Comparison of ENCODE assay signal across 8 cellular contexts in the genomic region with DNA sequence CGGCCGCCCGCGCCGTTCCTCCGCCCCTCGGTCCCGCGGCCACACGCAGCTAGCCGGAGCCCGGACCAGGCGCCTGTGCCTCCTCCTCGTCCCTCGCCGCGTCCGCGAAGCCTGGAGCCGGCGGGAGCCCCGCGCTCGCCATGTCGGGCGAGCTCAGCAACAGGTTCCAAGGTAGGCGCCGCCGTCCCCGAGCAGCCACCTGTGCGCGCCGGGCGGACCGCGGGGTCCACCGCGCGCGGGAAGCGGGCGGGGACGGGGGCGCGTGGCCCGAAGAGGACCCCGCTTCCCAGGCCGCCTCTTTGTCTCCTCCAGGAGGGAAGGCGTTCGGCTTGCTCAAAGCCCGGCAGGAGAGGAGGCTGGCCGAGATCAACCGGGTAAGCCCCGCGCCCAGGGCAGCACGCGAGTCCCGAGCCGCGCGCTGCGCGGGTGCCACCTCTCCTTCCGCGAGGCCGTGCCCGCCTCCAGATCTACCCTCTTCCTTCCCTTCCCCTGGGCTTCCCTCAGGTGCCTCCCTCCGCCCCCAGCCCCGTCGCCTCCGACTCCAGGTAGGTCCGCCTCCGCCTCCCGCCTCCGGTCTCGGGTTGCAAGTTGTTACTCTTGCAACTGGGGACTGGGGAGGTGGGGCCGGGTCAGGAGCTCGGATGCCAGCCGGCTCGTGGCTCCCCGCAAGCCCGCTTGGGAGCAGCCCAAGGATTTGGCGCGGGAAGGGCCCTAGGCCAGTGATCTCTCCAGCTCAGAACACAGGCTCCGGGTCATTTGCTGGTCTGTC. TPM values are rescaled to one million over a fixed set of nuclear protein-coding genes. Genes with fewer than 3 reads are reported as not detected.
A peak's percentile ranks its signal among the peaks of the same experiment; 100 is the strongest.
DNase-seq lines count a peak whose midpoint lies in the region; ATAC-seq lines count a peak whose summit lies in the region.

A gene (plus strand): TSS at position 42 of the 769 bp plus-strand sequence. CDS start 99 bp downstream, at position 141.

- peaks cover 9% of the 10 kb centered on the region for H3K4me1 Mint-ChIP-seq in activated naive CD4-positive, alpha-beta T cell treated with anti-CD3 and anti-CD28 coated beads, Interleukin-2, amount 50 U/mL, for 24 hours

- DNase-seq in DMS53 (lab: John Stamatoyannopoulos, UW) (peak; percentile 76), NCI-H2029 (lab: John Stamatoyannopoulos, UW) (peak; percentile 50), left ventricle myocardium superior (peak; percentile 40)

- H3K9ac ChIP-seq in rectal smooth muscle tissue (ENCODE audit: low read length) = no peak within 1 kb of the TSS

- no peak within 1 kb of the TSS for H3K27ac Mint-ChIP-seq in activated naive CD4-positive, alpha-beta T cell treated with anti-CD3 and anti-CD28 coated beads, Interleukin-2, amount 50 U/mL, for 24 hours

- H3K4me3 Mint-ChIP-seq in activated naive CD4-positive, alpha-beta T cell treated with anti-CD3 and anti-CD28 coated beads, Interleukin-2, amount 50 U/mL, for 24 hours = peak within 1 kb of the TSS; percentile 76

- no peaks in the 10 kb centered on the region for H3K4me1 ChIP-seq in rectal smooth muscle tissue (ENCODE audit: control insufficient read depth, insufficient read depth, low read length)

- H3K9me3 Mint-ChIP-seq in activated naive CD4-positive, alpha-beta T cell treated with anti-CD3 and anti-CD28 coated beads, Interleukin-2, amount 50 U/mL, for 24 hours = no peaks in the 10 kb centered on the region

- peak within 1 kb of the TSS; percentile 52 for H3K4me3 ChIP-seq in rectal smooth muscle tissue (ENCODE audit: low read length)

- H3K36me3 ChIP-seq in rectal smooth muscle tissue (ENCODE audit: control insufficient read depth, insufficient read depth, low read length) = no peaks in the 10 kb centered on the region

- peak; percentile 43 for ATAC-seq in left ventricle myocardium superior
- ATAC-seq in HG03439 (IDR thresholded peaks at IDR 0.05; ENCODE audit: unreplicated experiment) = no peak
- ATAC-seq in HG02623 (IDR thresholded peaks at IDR 0.05; ENCODE audit: unreplicated experiment) = no peak
- ATAC-seq in GM18511 (IDR thresholded peaks at IDR 0.05; ENCODE audit: unreplicated experiment) = no peak

- H3K27me3 Mint-ChIP-seq in activated naive CD4-positive, alpha-beta T cell treated with anti-CD3 and anti-CD28 coated beads, Interleukin-2, amount 50 U/mL, for 24 hours = peaks cover 20% of the 10 kb centered on the region

- H3K27ac ChIP-seq in rectal smooth muscle tissue (ENCODE audit: low read depth, low read length) = no peak within 1 kb of the TSS

- no peaks in the 10 kb centered on the region for H3K36me3 Mint-ChIP-seq in activated naive CD4-positive, alpha-beta T cell treated with anti-CD3 and anti-CD28 coated beads, Interleukin-2, amount 50 U/mL, for 24 hours

- H3K27me3 ChIP-seq in rectal smooth muscle tissue (ENCODE audit: control insufficient read depth, insufficient read depth, low read length) = peaks cover 17% of the 10 kb centered on the region

- intact Hi-C loops in left ventricle myocardium superior (cut with micrococcal nuclease) = no loop called here

RNA-seq across cellular contexts. Expression of the gene that starts here (rescaled TPM):
- total RNA-seq in left ventricle myocardium superior = 22.9 TPM
